ENCODE assay signal across 8 cellular contexts in the genomic region with DNA sequence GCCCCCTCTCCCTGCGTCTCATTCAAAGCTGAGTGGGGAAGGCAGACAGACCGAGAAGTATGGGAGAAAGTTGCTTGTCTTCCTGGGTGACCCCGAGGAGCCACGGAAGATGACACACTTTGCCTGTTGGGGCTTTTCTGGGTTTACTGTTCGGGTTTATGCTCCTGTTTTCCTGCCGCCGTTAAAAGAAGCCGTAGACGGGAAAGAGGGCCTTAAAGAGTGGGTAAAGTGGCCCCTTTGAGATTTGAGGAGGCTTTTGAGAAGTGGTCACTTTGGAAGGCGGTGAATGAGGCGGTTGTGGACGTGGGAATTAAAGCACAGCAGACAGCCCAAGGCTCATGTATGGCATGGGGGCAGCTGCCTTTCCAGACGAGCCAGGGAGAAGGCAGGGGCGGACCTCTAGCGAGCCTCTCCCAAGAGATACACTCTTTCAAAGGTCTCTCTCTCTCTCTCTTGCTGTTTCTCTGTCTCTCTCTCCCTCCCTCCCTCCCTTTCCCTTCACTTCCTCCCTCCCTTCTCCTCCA. TPM values are rescaled to one million over a fixed set of nuclear protein-coding genes. Genes with fewer than 3 reads are reported as not detected.
DNase-seq lines count a peak whose midpoint lies in the region; ATAC-seq and TF ChIP-seq lines count a peak whose summit lies in the region.

No MANE protein-coding gene starts in this region.

- H3K27me3 ChIP-seq in CD4-positive, alpha-beta T cell (ENCODE audit: control insufficient read depth, insufficient read depth, low read length), result peaks cover 42% of the 10 kb centered on the region
- H3K27me3 ChIP-seq in trophoblast cell (ENCODE audit: insufficient read depth, low read length), result no peaks in the 10 kb centered on the region

- peaks cover 79% of the 10 kb centered on the region for H3K27me3 Mint-ChIP-seq in CD4-positive, alpha-beta T cell
- H3K27me3 Mint-ChIP-seq in WTC11 (ENCODE audit: low read depth), result peaks cover 82% of the 10 kb centered on the region

- no peaks in the 10 kb centered on the region for H3K36me3 Mint-ChIP-seq in CD4-positive, alpha-beta T cell (ENCODE audit: low read depth)
- H3K36me3 Mint-ChIP-seq in WTC11, result no peaks in the 10 kb centered on the region

- ATAC-seq in CD4-positive, alpha-beta T cell (ENCODE audit: poor library complexity), result no peak
- ATAC-seq in GM19324 (IDR thresholded peaks at IDR 0.05; ENCODE audit: low FRiP score, unreplicated experiment) (peak; percentile 26), HG03439 (IDR thresholded peaks at IDR 0.05; ENCODE audit: unreplicated experiment) (peak; percentile 37), WTC11 (peak; percentile 36)

- H3K4me2 ChIP-seq in trophoblast cell (ENCODE audit: low read length), result peak overlapping the region; percentile 98

- H2BK120ac ChIP-seq in trophoblast cell (ENCODE audit: insufficient read depth, low read length, poor library complexity), result no peak overlapping the region

- intact Hi-C loops in CD4-positive, alpha-beta T cell (cut with DNase I, micrococcal nuclease), result no loop called here

- CTCF ChIA-PET in CD4-positive, alpha-beta T cell (lab: Charles Lee), result no interaction called here
- CTCF ChIA-PET in WTC11 (lab: Charles Lee), result interaction anchor here (0.6 to 3.0 kb wide), 6 partner anchors 9 to 1070 kb away, joined by 4 to 32 read pairs (median 8); no protein-coding TSS in a partner anchor

- no peak overlapping the region for H2BK12ac ChIP-seq in trophoblast cell (ENCODE audit: low read length)

- H3K27ac Mint-ChIP-seq in CD4-positive, alpha-beta T cell, result no peak overlapping the region
- H3K27ac Mint-ChIP-seq in WTC11, result no peak overlapping the region

- H3K79me1 ChIP-seq in trophoblast cell (ENCODE audit: low read length), result peaks cover 13% of the 10 kb centered on the region

- DNase-seq in CD4-positive, alpha-beta T cell, result no peak
- DNase-seq in WTC11 (ENCODE audit: low spot score), result peak; percentile 26
- peak; percentile 20 for DNase-seq in globus pallidus (ENCODE audit: low spot score)
- DNase-seq in trophoblast cell, result peak; percentile 83 to 84
- DNase-seq in 8988T, result no peak
- no peak for DNase-seq in stimulated activated CD4-positive, alpha-beta T cell treated with anti-CD3 and anti-CD28 coated beads, Interleukin-2, amount 100 ng/mL, for 48 hours

- H4K91ac ChIP-seq in trophoblast cell (ENCODE audit: low read depth, low read length), result peak overlapping the region; percentile 4

- peak overlapping the region; percentile 67 for H2BK5ac ChIP-seq in trophoblast cell (ENCODE audit: low read depth, low read length, poor library complexity)

- H3K79me2 ChIP-seq in trophoblast cell (ENCODE audit: control insufficient read depth, insufficient read depth, low read length, poor library complexity), result peaks cover 8% of the 10 kb centered on the region

- peak overlapping the region; percentile 8 for H3K18ac ChIP-seq in trophoblast cell (ENCODE audit: low read length)

- peaks cover 14% of the 10 kb centered on the region for H3K4me1 Mint-ChIP-seq in CD4-positive, alpha-beta T cell (ENCODE audit: low read depth)
- peaks cover 15% of the 10 kb centered on the region for H3K4me1 Mint-ChIP-seq in WTC11

- peak overlapping the region; percentile 79 for H3K4me3 Mint-ChIP-seq in CD4-positive, alpha-beta T cell
- H3K4me3 Mint-ChIP-seq in WTC11, result peak overlapping the region; percentile 88

- TF ChIP-seq CTCF in CD4-positive, alpha-beta T cell (IDR thresholded peaks at IDR 0.05), result no peak
- no peak for TF ChIP-seq CTCF in WTC11 (IDR thresholded peaks at IDR 0.05)

- peak overlapping the region; percentile 18 for H4K8ac ChIP-seq in trophoblast cell (ENCODE audit: low read depth, low read length)

- no peak overlapping the region for H3K4ac ChIP-seq in trophoblast cell (ENCODE audit: low read depth, low read length)

- H3K9me3 ChIP-seq in CD4-positive, alpha-beta T cell (ENCODE audit: control insufficient read depth, low read length), result no peaks in the 10 kb centered on the region
- no peaks in the 10 kb centered on the region for H3K9me3 ChIP-seq in trophoblast cell (ENCODE audit: insufficient read depth, low read depth, low read length)

- peak overlapping the region; percentile 32 for H2AFZ ChIP-seq in trophoblast cell (ENCODE audit: insufficient read depth, low read length, poor library complexity)

- H3K4me3 ChIP-seq in trophoblast cell (ENCODE audit: low read depth, low read length), result peak overlapping the region; percentile 88

- POLR2A ChIA-PET in CD4-positive, alpha-beta T cell (lab: Charles Lee), result no interaction called here
- POLR2A ChIA-PET in WTC11 (lab: Charles Lee), result no interaction called here

- H2AK5ac ChIP-seq in trophoblast cell (ENCODE audit: low read length), result no peak overlapping the region

- H3K27ac ChIP-seq in CD4-positive, alpha-beta T cell (ENCODE audit: low read depth, low read length), result no peak overlapping the region
- H3K27ac ChIP-seq in trophoblast cell (ENCODE audit: low read depth, low read length), result peak overlapping the region; percentile 46

- no peaks in the 10 kb centered on the region for H3K9me3 Mint-ChIP-seq in CD4-positive, alpha-beta T cell
- no peaks in the 10 kb centered on the region for H3K9me3 Mint-ChIP-seq in WTC11

- H3K14ac ChIP-seq in trophoblast cell (ENCODE audit: low read length), result no peak overlapping the region

- H3K4me1 ChIP-seq in trophoblast cell (ENCODE audit: control insufficient read depth in 1 of 2, insufficient read depth in 2 of 2, low read length in 2 of 2), result peaks cover 3% of the 10 kb centered on the region in 2 experiments

- H4K12ac ChIP-seq in trophoblast cell (ENCODE audit: low read depth, low read length), result no peak overlapping the region

- H3K9ac ChIP-seq in trophoblast cell (ENCODE audit: low read length), result peak overlapping the region; percentile 77

- H3K36me3 ChIP-seq in trophoblast cell (ENCODE audit: control insufficient read depth in 1 of 2, insufficient read depth in 2 of 2, low read length in 2 of 2), result peaks cover 0 to 2% of the 10 kb centered on the region in 2 experiments

- WGBS in trophoblast cell (ENCODE audit: extremely low coverage, insufficient coverage, insufficient read length), result no CpG with 5 or more reads among the region's 15 CpGs

- H3K23ac ChIP-seq in trophoblast cell (ENCODE audit: low read length), result no peak overlapping the region

TF ChIP-seq in WTC11, 78 proteins besides CTCF, POLR2A, EP300 and RAD21:
- TF ChIP-seq, protein P1, sequence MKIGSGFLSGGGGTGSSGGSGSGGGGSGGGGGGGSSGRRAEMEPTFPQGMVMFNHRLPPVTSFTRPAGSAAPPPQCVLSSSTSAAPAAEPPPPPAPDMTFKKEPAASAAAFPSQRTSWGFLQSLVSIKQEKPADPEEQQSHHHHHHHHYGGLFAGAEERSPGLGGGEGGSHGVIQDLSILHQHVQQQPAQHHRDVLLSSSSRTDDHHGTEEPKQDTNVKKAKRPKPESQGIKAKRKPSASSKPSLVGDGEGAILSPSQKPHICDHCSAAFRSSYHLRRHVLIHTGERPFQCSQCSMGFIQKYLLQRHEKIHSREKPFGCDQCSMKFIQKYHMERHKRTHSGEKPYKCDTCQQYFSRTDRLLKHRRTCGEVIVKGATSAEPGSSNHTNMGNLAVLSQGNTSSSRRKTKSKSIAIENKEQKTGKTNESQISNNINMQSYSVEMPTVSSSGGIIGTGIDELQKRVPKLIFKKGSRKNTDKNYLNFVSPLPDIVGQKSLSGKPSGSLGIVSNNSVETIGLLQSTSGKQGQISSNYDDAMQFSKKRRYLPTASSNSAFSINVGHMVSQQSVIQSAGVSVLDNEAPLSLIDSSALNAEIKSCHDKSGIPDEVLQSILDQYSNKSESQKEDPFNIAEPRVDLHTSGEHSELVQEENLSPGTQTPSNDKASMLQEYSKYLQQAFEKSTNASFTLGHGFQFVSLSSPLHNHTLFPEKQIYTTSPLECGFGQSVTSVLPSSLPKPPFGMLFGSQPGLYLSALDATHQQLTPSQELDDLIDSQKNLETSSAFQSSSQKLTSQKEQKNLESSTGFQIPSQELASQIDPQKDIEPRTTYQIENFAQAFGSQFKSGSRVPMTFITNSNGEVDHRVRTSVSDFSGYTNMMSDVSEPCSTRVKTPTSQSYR (CRISPR knock-in tag; IDR thresholded peaks at IDR 0.05), result no peak
- TF ChIP-seq RORB (CRISPR knock-in tag; IDR thresholded peaks at IDR 0.05) (no peak), GTF2I (CRISPR knock-in tag; conservative IDR thresholded peaks at IDR 0.05) (no peak), SP1 (CRISPR knock-in tag; conservative IDR thresholded peaks at IDR 0.05) (no peak)

RNA-seq across cellular contexts. Expression of a gene that starts 0.5 kb away (rescaled TPM):
- total RNA-seq in CD4-positive, alpha-beta T cell, result not detected
- total RNA-seq in WTC11 (2021), result 1.4 to 4.5 TPM (median 2.1 TPM) in 3 replicates
- polyA plus RNA-seq in trophoblast cell (2013), result 21.6 and 22.3 TPM in 2 replicates

RNA-seq across cellular contexts. Expression of a gene that starts 52.0 kb away (rescaled TPM):
- total RNA-seq in CD4-positive, alpha-beta T cell, result 10 to 100 TPM; 13.8 to 16.0 TPM
- 23.0 to 30.0 TPM (median 26.5 TPM) in 3 replicates for total RNA-seq in WTC11 (2021)
- 21.3 and 22.2 TPM in 2 replicates for polyA plus RNA-seq in trophoblast cell (2013)

Comparison
In these comparisons a context has a peak if more than half of its experiments do, and no peak if none do; other contexts are left out.
1. DNase-seq: peak in WTC11 (single experiment), globus pallidus (single experiment) and trophoblast cell (2 of 2); none in CD4-positive, alpha-beta T cell (0 of 10), 8988T (single experiment) and stimulated activated CD4-positive, alpha-beta T cell treated with anti-CD3 and anti-CD28 coated beads, Interleukin-2, amount 100 ng/mL, for 48 hours (0 of 2).